In the genomic region with DNA sequence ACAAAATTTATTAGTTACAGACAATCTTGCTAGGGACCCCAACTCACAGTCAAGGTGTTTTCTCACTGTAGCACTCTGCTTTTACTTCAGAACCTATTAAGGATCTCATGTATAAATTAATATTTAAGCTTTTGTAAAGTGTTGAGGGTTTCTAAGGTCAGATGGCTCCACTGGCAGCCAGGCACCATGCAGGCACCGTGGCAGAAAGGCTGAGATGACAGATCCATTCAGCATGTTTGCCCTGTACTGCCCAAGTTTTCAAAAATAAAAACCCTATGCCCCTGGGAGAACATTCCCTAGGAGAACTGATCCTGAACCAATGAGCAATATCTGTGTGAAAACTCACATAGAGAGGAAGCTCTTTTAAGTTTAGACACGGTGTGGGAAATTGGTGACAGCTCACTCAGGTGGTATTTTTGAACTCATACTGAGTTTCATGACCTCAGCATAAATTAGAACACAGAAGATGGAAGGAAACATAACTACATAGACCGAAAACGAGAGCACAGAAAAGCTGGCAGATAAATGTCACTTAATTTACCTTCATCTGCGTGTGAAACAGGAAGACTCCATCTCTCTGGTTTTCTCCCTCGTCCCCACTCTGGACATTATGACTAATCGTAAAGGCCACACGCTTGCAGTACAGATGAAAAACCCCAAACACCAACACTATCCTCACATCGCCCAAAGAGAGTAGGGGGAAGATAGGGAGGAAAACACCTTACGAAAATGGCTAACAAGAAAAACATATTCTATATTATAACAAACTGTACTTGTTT, we compare ENCODE assay signal across 8 cellular contexts.
DNase-seq lines count a peak whose midpoint lies in the region; ATAC-seq, FAIRE-seq and TF ChIP-seq lines count a peak whose summit lies in the region.

No MANE protein-coding gene starts in this region.

- peaks cover 0 to 2% of the 10 kb centered on the region in 2 donors for H3K36me3 Mint-ChIP-seq in CD14-positive monocyte

- ATAC-seq in GM18502 (IDR thresholded peaks at IDR 0.05; ENCODE audit: poor library complexity, unreplicated experiment): peak; percentile 78
- ATAC-seq in GM21526 (IDR thresholded peaks at IDR 0.05; ENCODE audit: low FRiP score, unreplicated experiment): peak; percentile 67
- ATAC-seq in HG03558 (IDR thresholded peaks at IDR 0.05; ENCODE audit: extremely low read depth, unreplicated experiment): peak; percentile 77
- ATAC-seq in body of pancreas: no peak

- intact Hi-C loops in body of pancreas (cut with DNase I) (no loop called here), CD14-positive monocyte (cut with micrococcal nuclease) (no loop called here)

- H3K4me1 ChIP-seq in body of pancreas: no peaks in the 10 kb centered on the region

- H3K4me3 ChIP-seq in epithelial cell of esophagus (ENCODE audit: low read length) (no peak overlapping the region), body of pancreas (no peak overlapping the region)

- no peak overlapping the region for H3K27ac ChIP-seq in body of pancreas

- peaks cover 0 to 2% (median 0%) of the 10 kb centered on the region in 3 donors for H3K27me3 Mint-ChIP-seq in CD14-positive monocyte (ENCODE audit: low read depth in 3 of 3)

- FAIRE-seq in urothelium cell line (lab: Jason Lieb, UNC): no peak

- TF ChIP-seq CTCF in epithelial cell of esophagus (IDR thresholded peaks at IDR 0.05; ENCODE audit: insufficient read depth, low read depth, low read length, missing control alignments): no peak
- no peak for TF ChIP-seq CTCF in body of pancreas (IDR thresholded peaks at IDR 0.05)
- TF ChIP-seq CTCF in CD14-positive monocyte (IDR thresholded peaks at IDR 0.05): no peak

- peak; percentile 36 for DNase-seq in epithelial cell of esophagus (ENCODE audit: low read depth)
- no peak for DNase-seq in body of pancreas
- DNase-seq in CD14-positive monocyte (ENCODE audit: low spot score): no peak
- DNase-seq in COR-L47 (lab: John Stamatoyannopoulos, UW): no peak
- DNase-seq in urothelium cell line (ENCODE audit: low spot score): no peak

- H3K9me3 Mint-ChIP-seq in CD14-positive monocyte: peaks cover 0 to 2% (median 0%) of the 10 kb centered on the region in 7 donors

- no peaks in the 10 kb centered on the region for H3K9me3 ChIP-seq in body of pancreas

- peaks cover 0 to 3% of the 10 kb centered on the region in 2 donors for H3K36me3 ChIP-seq in body of pancreas (replicated peaks in 1 of 2; ENCODE audit: insufficient read depth in 1 of 2, low read depth in 2 of 2)

- no peak for TF ChIP-seq POLR2A in body of pancreas (IDR thresholded peaks at IDR 0.05)

- no peak overlapping the region for H3K4me3 Mint-ChIP-seq in CD14-positive monocyte

- peaks cover 5% of the 10 kb centered on the region for H3K4me1 Mint-ChIP-seq in CD14-positive monocyte

- WGBS in body of pancreas, 2 donors: 77 to 81% methylated on average over 10 of the region's 10 CpGs

- H3K27ac Mint-ChIP-seq in CD14-positive monocyte: no peak overlapping the region

- H3K27me3 ChIP-seq in body of pancreas: no peaks in the 10 kb centered on the region
